Comparison of ENCODE assay signal across 8 cellular contexts in genomic region chr1:202315576-202316168, GRCh38. TPM values are rescaled to one million over a fixed set of nuclear protein-coding genes. Genes with fewer than 3 reads are reported as not detected.
A peak's percentile ranks its signal among the peaks of the same experiment; 100 is the strongest.
DNase-seq lines count a peak whose midpoint lies in the region; TF ChIP-seq lines count a peak whose summit lies in the region.

No MANE protein-coding gene starts in this region.

- no peaks in the 10 kb centered on the region for H3K36me3 Mint-ChIP-seq in activated naive CD4-positive, alpha-beta T cell treated with anti-CD3 and anti-CD28 coated beads, Interleukin-2, amount 10 ng/mL, durations not matched to agents 7 days and 5 days
- no peaks in the 10 kb centered on the region for H3K36me3 Mint-ChIP-seq in glutamatergic neuron (ENCODE audit: unreplicated experiment)

- no peak overlapping the region for H3K27ac Mint-ChIP-seq in activated naive CD4-positive, alpha-beta T cell treated with anti-CD3 and anti-CD28 coated beads, Interleukin-2, amount 10 ng/mL, durations not matched to agents 7 days and 5 days
- H3K27ac Mint-ChIP-seq in glutamatergic neuron (ENCODE audit: unreplicated experiment), result peak overlapping the region; percentile 24

- peaks cover 32% of the 10 kb centered on the region for H3K27me3 Mint-ChIP-seq in activated naive CD4-positive, alpha-beta T cell treated with anti-CD3 and anti-CD28 coated beads, Interleukin-2, amount 10 ng/mL, durations not matched to agents 7 days and 5 days
- peaks cover 4% of the 10 kb centered on the region for H3K27me3 Mint-ChIP-seq in glutamatergic neuron (ENCODE audit: unreplicated experiment)

- no peaks in the 10 kb centered on the region for H3K9me3 Mint-ChIP-seq in activated naive CD4-positive, alpha-beta T cell treated with anti-CD3 and anti-CD28 coated beads, Interleukin-2, amount 10 ng/mL, durations not matched to agents 7 days and 5 days
- peaks cover 1% of the 10 kb centered on the region for H3K9me3 Mint-ChIP-seq in glutamatergic neuron (ENCODE audit: unreplicated experiment)

- TF ChIP-seq CTCF in glutamatergic neuron (IDR thresholded peaks at IDR 0.05; ENCODE audit: partially characterized antibody, unreplicated experiment), result peak; percentile 87

- DNase-seq in SIG-M5 treated with dmso at 0.1 percent for 504 hours (lab: John Stamatoyannopoulos, UW; ENCODE audit: unreplicated experiment) (peak; percentile 82), SIG-M5 (lab: John Stamatoyannopoulos, UW) (no peak), NCI-H1092 (lab: John Stamatoyannopoulos, UW) (peak; percentile 77), SKM-1 (lab: John Stamatoyannopoulos, UW; ENCODE audit: unreplicated experiment) (peak; percentile 74), glutamatergic neuron (peak; percentile 89), posterior cingulate gyrus (peak; percentile 67 to 96 (median 80)), ureter (ENCODE audit: low spot score) (peak; percentile 82)
- DNase-seq in activated naive CD4-positive, alpha-beta T cell treated with anti-CD3 and anti-CD28 coated beads, Interleukin-2, amount 10 ng/mL, durations not matched to agents 7 days and 5 days, result peak; percentile 86

- H3K4me1 Mint-ChIP-seq in activated naive CD4-positive, alpha-beta T cell treated with anti-CD3 and anti-CD28 coated beads, Interleukin-2, amount 10 ng/mL, durations not matched to agents 7 days and 5 days, result no peaks in the 10 kb centered on the region
- peaks cover 6% of the 10 kb centered on the region for H3K4me1 Mint-ChIP-seq in glutamatergic neuron (ENCODE audit: low read depth, unreplicated experiment)

- H3K4me3 Mint-ChIP-seq in activated naive CD4-positive, alpha-beta T cell treated with anti-CD3 and anti-CD28 coated beads, Interleukin-2, amount 10 ng/mL, durations not matched to agents 7 days and 5 days, result no peak overlapping the region
- peak overlapping the region; percentile 23 for H3K4me3 Mint-ChIP-seq in glutamatergic neuron (ENCODE audit: unreplicated experiment)

- CTCF ChIA-PET in activated naive CD4-positive, alpha-beta T cell treated with anti-CD3 and anti-CD28 coated beads, Interleukin-2, amount 10 ng/mL, durations not matched to agents 7 days and 5 days (lab: Charles Lee), result interaction anchor here (0.8 to 6.7 kb wide), 18 partner anchors 9 to 161 kb away, joined by 3 to 93 read pairs (median 4); partner anchors contain the start of gene LGR6

- intact Hi-C loops in posterior cingulate gyrus (cut with DNase I), result loop anchor here (1.0 kb wide), 2 partner anchors 122 to 126 kb away; partner anchors contain the start of gene LGR6

RNA-seq across cellular contexts. Expression of gene UBE2T, which starts 26.1 kb away (rescaled TPM):
- total RNA-seq in glutamatergic neuron (ENCODE audit: unreplicated experiment), result 20.8 TPM
- 3.3 TPM for total RNA-seq in ureter

RNA-seq across cellular contexts. Expression of gene PPP1R12B, which starts 32.8 kb away (rescaled TPM):
- 37.3 TPM for total RNA-seq in glutamatergic neuron (ENCODE audit: unreplicated experiment)
- total RNA-seq in ureter, result 207 TPM
